In genomic region chr2:231433990-231434389, GRCh38 we compare ENCODE assay signal across 19 cellular contexts.
"Had no signal": no experiment of that assay in that cellular context is flagged by ENCODE, and none has a peak within 500 bp of the region (broad histone marks: within the 10 kb centered on the region; RNA-seq: fewer than 3 reads in every experiment).

No MANE protein-coding gene starts in this region.

- H3K4me1 Mint-ChIP-seq: endodermal cell, naive B cell had no signal

- H3K36me3 ChIP-seq: colonic mucosa, neutrophil, right lobe of liver, suprapubic skin, thyroid gland had no signal

- H3K36me3 Mint-ChIP-seq: type B pancreatic cell had no signal

- H3K27ac ChIP-seq: colonic mucosa, foreskin keratinocyte, neutrophil, psoas muscle, right lobe of liver, skin epidermis, suprapubic skin, thyroid gland had no signal

- DNase-seq: colonic mucosa; effector CD4-positive, alpha-beta T cell; endodermal cell; erythroblast; foreskin keratinocyte; left colon; mesendoderm; naive B cell; psoas muscle; retina; right lobe of liver; stimulated activated CD4-positive, alpha-beta T cell treated with anti-CD3 and anti-CD28 coated beads, Interleukin-2, amount 100 ng/mL, for 24 hours; stimulated activated CD4-positive, alpha-beta T cell treated with anti-CD3 and anti-CD28 coated beads, Interleukin-4, amount 100 ng/mL, for 4 hours; stimulated activated naive CD4-positive, alpha-beta T cell; thyroid gland had no signal

- H3K4me3 ChIP-seq: colonic mucosa, psoas muscle, right lobe of liver, skin epidermis, suprapubic skin, thyroid gland had no signal

- H3K9me3 ChIP-seq: colonic mucosa, neutrophil, psoas muscle, right lobe of liver, suprapubic skin, thyroid gland had no signal

- H3K27me3 Mint-ChIP-seq: type B pancreatic cell had no signal

- H3K27me3 ChIP-seq: colonic mucosa, foreskin keratinocyte, neutrophil, right lobe of liver, suprapubic skin, thyroid gland had no signal

- H3K4me3 Mint-ChIP-seq: endodermal cell, type B pancreatic cell had no signal

- H3K4me1 ChIP-seq: colonic mucosa, foreskin keratinocyte, psoas muscle, right lobe of liver, suprapubic skin, thyroid gland had no signal

- ATAC-seq: foreskin keratinocyte, left colon, psoas muscle, right lobe of liver had no signal

- H3K27ac Mint-ChIP-seq: endodermal cell, type B pancreatic cell had no signal
